ENCODE assay signal across 36 cellular contexts in genomic region chr4:178063568-178063967, GRCh38.
"Had no signal": no experiment of that assay in that cellular context is flagged by ENCODE, and none has a peak within 500 bp of the region (broad histone marks: within the 10 kb centered on the region; RNA-seq: fewer than 3 reads in every experiment).

No MANE protein-coding gene starts in this region.

- H3K4me3 ChIP-seq: ascending aorta had no signal

- ATAC-seq: activated CD4-positive, alpha-beta T cell treated with anti-CD3 and anti-CD28 coated beads for 36 hours; activated CD4-positive, CD25-positive, alpha-beta regulatory T cell treated with anti-CD3 and anti-CD28 coated beads, Interleukin-2, amount 50 U/mL, for 24 hours; activated CD8-positive, alpha-beta memory T cell treated with anti-CD3 and anti-CD28 coated beads, Interleukin-2, amount 10 ng/mL, durations not matched to agents 7 days and 5 days; activated CD8-positive, alpha-beta T cell treated with anti-CD3 and anti-CD28 coated beads, Interleukin-2, amount 10 ng/mL, durations not matched to agents 7 days and 5 days; activated naive CD8-positive, alpha-beta T cell treated with anti-CD3 and anti-CD28 coated beads, Interleukin-2, amount 50 U/mL, for 24 hours had no signal

- H3K27me3 ChIP-seq: ascending aorta had no signal

- H3K27ac ChIP-seq: ascending aorta, VCaP had no signal

- H3K4me1 ChIP-seq: ascending aorta had no signal

- H3K27me3 Mint-ChIP-seq: activated CD4-positive, alpha-beta memory T cell treated with anti-CD3 and anti-CD28 coated beads, Interleukin-2, amount 10 ng/mL, durations not matched to agents 7 days and 5 days; activated CD4-positive, alpha-beta T cell treated with anti-CD3 and anti-CD28 coated beads for 36 hours; activated CD4-positive, alpha-beta T cell treated with anti-CD3 and anti-CD28 coated beads, Interleukin-2, amount 10 ng/mL, durations not matched to agents 7 days and 5 days; activated CD8-positive, alpha-beta memory T cell treated with anti-CD3 and anti-CD28 coated beads, Interleukin-2, amount 10 ng/mL, durations not matched to agents 7 days and 5 days; activated naive CD4-positive, alpha-beta T cell treated with anti-CD3 and anti-CD28 coated beads, Interleukin-2, amount 10 ng/mL, durations not matched to agents 7 days and 5 days; activated naive CD4-positive, alpha-beta T cell treated with anti-CD3 and anti-CD28 coated beads, Interleukin-2, amount 50 U/mL, for 24 hours; activated naive CD8-positive, alpha-beta T cell; activated naive CD8-positive, alpha-beta T cell treated with anti-CD3 and anti-CD28 coated beads, Interleukin-2, amount 10 ng/mL, durations not matched to agents 7 days and 5 days; activated naive CD8-positive, alpha-beta T cell treated with anti-CD3 and anti-CD28 coated beads, Interleukin-2, amount 50 U/mL, for 24 hours; activated T-cell treated with anti-CD3 and anti-CD28 coated beads, Interleukin-2, amount 50 U/mL, for 24 hours; brain had no signal

- FAIRE-seq: bronchial epithelial cell, TTC549 had no signal

- H3K4me1 Mint-ChIP-seq: activated CD4-positive, alpha-beta memory T cell treated with anti-CD3 and anti-CD28 coated beads, Interleukin-2, amount 10 ng/mL, durations not matched to agents 7 days and 5 days; activated CD4-positive, alpha-beta T cell treated with anti-CD3 and anti-CD28 coated beads for 36 hours; activated CD4-positive, alpha-beta T cell treated with anti-CD3 and anti-CD28 coated beads, Interleukin-2, amount 10 ng/mL, durations not matched to agents 7 days and 5 days; activated CD8-positive, alpha-beta memory T cell treated with anti-CD3 and anti-CD28 coated beads, Interleukin-2, amount 10 ng/mL, durations not matched to agents 7 days and 5 days; activated naive CD4-positive, alpha-beta T cell treated with anti-CD3 and anti-CD28 coated beads, Interleukin-2, amount 10 ng/mL, durations not matched to agents 7 days and 5 days; activated naive CD4-positive, alpha-beta T cell treated with anti-CD3 and anti-CD28 coated beads, Interleukin-2, amount 50 U/mL, for 24 hours; activated naive CD8-positive, alpha-beta T cell treated with anti-CD3 and anti-CD28 coated beads, Interleukin-2, amount 10 ng/mL, durations not matched to agents 7 days and 5 days; activated naive CD8-positive, alpha-beta T cell treated with anti-CD3 and anti-CD28 coated beads, Interleukin-2, amount 50 U/mL, for 24 hours; brain had no signal

- H3K36me3 Mint-ChIP-seq: activated CD8-positive, alpha-beta memory T cell treated with anti-CD3 and anti-CD28 coated beads, Interleukin-2, amount 10 ng/mL, durations not matched to agents 7 days and 5 days; activated naive CD4-positive, alpha-beta T cell treated with anti-CD3 and anti-CD28 coated beads, Interleukin-2, amount 10 ng/mL, durations not matched to agents 7 days and 5 days; activated naive CD4-positive, alpha-beta T cell treated with anti-CD3 and anti-CD28 coated beads, Interleukin-2, amount 50 U/mL, for 24 hours; activated naive CD8-positive, alpha-beta T cell; activated naive CD8-positive, alpha-beta T cell treated with anti-CD3 and anti-CD28 coated beads, Interleukin-2, amount 10 ng/mL, durations not matched to agents 7 days and 5 days; brain had no signal

- H3K9me3 ChIP-seq: ascending aorta had no signal

- H3K9me3 Mint-ChIP-seq: activated CD4-positive, alpha-beta memory T cell treated with anti-CD3 and anti-CD28 coated beads, Interleukin-2, amount 10 ng/mL, durations not matched to agents 7 days and 5 days; activated CD4-positive, alpha-beta T cell treated with anti-CD3 and anti-CD28 coated beads, Interleukin-2, amount 10 ng/mL, durations not matched to agents 7 days and 5 days; activated naive CD4-positive, alpha-beta T cell treated with anti-CD3 and anti-CD28 coated beads, Interleukin-2, amount 10 ng/mL, durations not matched to agents 7 days and 5 days; activated naive CD4-positive, alpha-beta T cell treated with anti-CD3 and anti-CD28 coated beads, Interleukin-2, amount 50 U/mL, for 24 hours; activated T-helper 2 cell treated with anti-CD3 and anti-CD28 coated beads, Interferon-gamma antibody, Interleukin-2, Interleukin-4, amounts not matched to agents 10 μg/mL and 5 μg/mL and 100 μg/mL, durations not matched to agents 14 hours and 24 hours and 36 hours; brain; T-helper 1 cell treated with Interleukin-12 subunit alpha and Interleukin-12 subunit beta and Interleukin-4 antibody, amounts not matched to agents 30 μg/mL and 1 μg/mL, for 36 hours; T-helper 2 cell treated with Interferon-gamma antibody and Interleukin-4, amounts not matched to agents 5 μg/mL and 100 μg/mL, for 36 hours had no signal

- H3K27ac Mint-ChIP-seq: activated CD4-positive, alpha-beta memory T cell treated with anti-CD3 and anti-CD28 coated beads, Interleukin-2, amount 10 ng/mL, durations not matched to agents 7 days and 5 days; activated CD4-positive, alpha-beta T cell treated with anti-CD3 and anti-CD28 coated beads for 36 hours; activated CD4-positive, alpha-beta T cell treated with anti-CD3 and anti-CD28 coated beads, Interleukin-2, amount 10 ng/mL, durations not matched to agents 7 days and 5 days; activated CD8-positive, alpha-beta memory T cell treated with anti-CD3 and anti-CD28 coated beads, Interleukin-2, amount 10 ng/mL, durations not matched to agents 7 days and 5 days; activated CD8-positive, alpha-beta T cell treated with anti-CD3 and anti-CD28 coated beads, Interleukin-2, amount 10 ng/mL, durations not matched to agents 7 days and 5 days; activated naive CD4-positive, alpha-beta T cell treated with anti-CD3 and anti-CD28 coated beads, Interleukin-2, amount 10 ng/mL, durations not matched to agents 7 days and 5 days; activated naive CD4-positive, alpha-beta T cell treated with anti-CD3 and anti-CD28 coated beads, Interleukin-2, amount 50 U/mL, for 24 hours; activated naive CD8-positive, alpha-beta T cell; activated naive CD8-positive, alpha-beta T cell treated with anti-CD3 and anti-CD28 coated beads, Interleukin-2, amount 10 ng/mL, durations not matched to agents 7 days and 5 days; activated naive CD8-positive, alpha-beta T cell treated with anti-CD3 and anti-CD28 coated beads, Interleukin-2, amount 50 U/mL, for 24 hours; activated T-cell treated with anti-CD3 and anti-CD28 coated beads, Interleukin-2, amount 50 U/mL, for 24 hours; activated T-helper 2 cell treated with anti-CD3 and anti-CD28 coated beads, Interferon-gamma antibody, Interleukin-2, Interleukin-4, amounts not matched to agents 10 μg/mL and 5 μg/mL and 100 μg/mL, durations not matched to agents 14 hours and 24 hours and 36 hours; brain; T-helper 1 cell treated with Interleukin-12 subunit alpha and Interleukin-12 subunit beta and Interleukin-4 antibody, amounts not matched to agents 30 μg/mL and 1 μg/mL, for 36 hours; T-helper 2 cell treated with Interferon-gamma antibody and Interleukin-4, amounts not matched to agents 5 μg/mL and 100 μg/mL, for 36 hours had no signal

- H3K4me3 Mint-ChIP-seq: activated CD4-positive, alpha-beta memory T cell treated with anti-CD3 and anti-CD28 coated beads, Interleukin-2, amount 10 ng/mL, durations not matched to agents 7 days and 5 days; activated CD4-positive, alpha-beta T cell treated with anti-CD3 and anti-CD28 coated beads for 36 hours; activated CD4-positive, alpha-beta T cell treated with anti-CD3 and anti-CD28 coated beads, Interleukin-2, amount 10 ng/mL, durations not matched to agents 7 days and 5 days; activated CD8-positive, alpha-beta memory T cell treated with anti-CD3 and anti-CD28 coated beads, Interleukin-2, amount 10 ng/mL, durations not matched to agents 7 days and 5 days; activated CD8-positive, alpha-beta T cell treated with anti-CD3 and anti-CD28 coated beads, Interleukin-2, amount 10 ng/mL, durations not matched to agents 7 days and 5 days; activated naive CD4-positive, alpha-beta T cell treated with anti-CD3 and anti-CD28 coated beads, Interleukin-2, amount 10 ng/mL, durations not matched to agents 7 days and 5 days; activated naive CD4-positive, alpha-beta T cell treated with anti-CD3 and anti-CD28 coated beads, Interleukin-2, amount 50 U/mL, for 24 hours; activated naive CD8-positive, alpha-beta T cell; activated naive CD8-positive, alpha-beta T cell treated with anti-CD3 and anti-CD28 coated beads, Interleukin-2, amount 10 ng/mL, durations not matched to agents 7 days and 5 days; activated naive CD8-positive, alpha-beta T cell treated with anti-CD3 and anti-CD28 coated beads, Interleukin-2, amount 50 U/mL, for 24 hours; activated T-cell treated with anti-CD3 and anti-CD28 coated beads, Interleukin-2, amount 50 U/mL, for 24 hours; brain; T-helper 1 cell treated with Interleukin-12 subunit alpha and Interleukin-12 subunit beta and Interleukin-4 antibody, amounts not matched to agents 30 μg/mL and 1 μg/mL, for 36 hours; T-helper 2 cell treated with Interferon-gamma antibody and Interleukin-4, amounts not matched to agents 5 μg/mL and 100 μg/mL, for 36 hours had no signal

- DNase-seq: activated CD4-positive, alpha-beta memory T cell treated with anti-CD3 and anti-CD28 coated beads, Interleukin-2, amount 10 ng/mL, durations not matched to agents 7 days and 5 days; activated CD4-positive, alpha-beta T cell treated with anti-CD3 and anti-CD28 coated beads for 1 hour; activated CD4-positive, alpha-beta T cell treated with anti-CD3 and anti-CD28 coated beads for 36 hours; activated CD4-positive, alpha-beta T cell treated with anti-CD3 and anti-CD28 coated beads for 48 hours; activated CD4-positive, alpha-beta T cell treated with anti-CD3 and anti-CD28 coated beads, Interleukin-2, amount 10 ng/mL, durations not matched to agents 7 days and 5 days; activated CD4-positive, alpha-beta T cell treated with anti-CD3 and anti-CD28 coated beads, Interleukin-2, amount 50 U/mL, for 48 hours; activated CD4-positive, CD25-positive, alpha-beta regulatory T cell; activated CD8-positive, alpha-beta memory T cell treated with anti-CD3 and anti-CD28 coated beads for 24 hours; activated CD8-positive, alpha-beta memory T cell treated with anti-CD3 and anti-CD28 coated beads, Interleukin-2, amount 10 ng/mL, durations not matched to agents 7 days and 5 days; activated CD8-positive, alpha-beta memory T cell treated with anti-CD3 and anti-CD28 coated beads, Interleukin-2, amount 50 U/mL, for 48 hours; activated CD8-positive, alpha-beta T cell treated with anti-CD3 and anti-CD28 coated beads, Interleukin-2, amount 10 ng/mL, durations not matched to agents 7 days and 5 days; activated effector memory CD4-positive, alpha-beta T cell treated with Interleukin-2 at 50 U/mL for 16 hours; activated gamma-delta T cell; activated naive CD4-positive, alpha-beta T cell treated with anti-CD3 and anti-CD28 coated beads, Interleukin-2, amount 10 ng/mL, durations not matched to agents 7 days and 5 days; activated naive CD4-positive, alpha-beta T cell treated with Interleukin-2 at 50 U/mL for 16 hours; activated naive CD8-positive, alpha-beta T cell treated with anti-CD3 and anti-CD28 coated beads, Interleukin-2, amount 10 ng/mL, durations not matched to agents 7 days and 5 days; activated naive CD8-positive, alpha-beta T cell treated with anti-CD3 and anti-CD28 coated beads, Interleukin-2, amount 50 U/mL, for 24 hours; activated T-cell treated with anti-CD3 and anti-CD28 coated beads, Interleukin-2, amount 50 U/mL, for 24 hours; activated T-cell treated with anti-CD3 and anti-CD28 coated beads, Interleukin-2, amount 50 U/mL, for 48 hours; amygdala; anterior cingulate cortex; central memory CD4-positive, alpha-beta T cell; T-helper 1 cell; T-helper 2 cell; T-helper 9 cell had no signal

- H3K36me3 ChIP-seq: ascending aorta had no signal
